21 cellular contexts compared by ENCODE assay signal in genomic region chr1:65910432-65910831, GRCh38.
A peak's percentile ranks its signal among the peaks of the same experiment; 100 is the strongest.
DNase-seq lines count a peak whose midpoint lies in the region; ATAC-seq, FAIRE-seq and TF ChIP-seq lines count a peak whose summit lies in the region.
"Had no signal": no experiment of that assay in that cellular context is flagged by ENCODE, and none has a peak within 500 bp of the region (broad histone marks: within the 10 kb centered on the region; RNA-seq: fewer than 3 reads in every experiment).

No MANE protein-coding gene starts in this region.

- H3K79me2 ChIP-seq in K562 (ENCODE audit: control insufficient read depth, insufficient read depth, low read length) = no peaks in the 10 kb centered on the region

- no TSS peak for BruUV-seq in K562 (replicated peaks; lab: Mats Ljungman, UMichigan)

- H3K9ac ChIP-seq in K562 (ENCODE audit: insufficient read depth in 1 of 2, low read depth in 2 of 2, low read length in 2 of 2) = no peak overlapping the region

- H3K36me3 ChIP-seq in K562 (ENCODE audit: control insufficient read depth, insufficient read depth, low read length) = no peaks in the 10 kb centered on the region
- H3K36me3 ChIP-seq: BE2C, HAP-1 had no signal

- no peaks in the 10 kb centered on the region for H3K9me3 Mint-ChIP-seq in neural crest cell
- H3K9me3 Mint-ChIP-seq: CD8-positive, alpha-beta memory T cell had no signal

- no peak overlapping the region for H3K4me2 ChIP-seq in K562 (ENCODE audit: insufficient read depth, low read length)

- TF ChIP-seq RAD21 in K562 (CRISPR knock-in tag; conservative IDR thresholded peaks at IDR 0.05 in 1 of 2, IDR thresholded peaks at IDR 0.05 in 1 of 2) = no peak

- peaks cover under 1% of the 10 kb centered on the region for H3K27me3 Mint-ChIP-seq in neural crest cell (ENCODE audit: low read depth)
- H3K27me3 Mint-ChIP-seq: CD4-positive, CD25-positive, alpha-beta regulatory T cell had no signal

- no peak for TF ChIP-seq POLR2A in K562 (conservative IDR thresholded peaks at IDR 0.05)

- in situ Hi-C loops in K562 (cut with MboI) = no loop called here

- TF ChIP-seq CTCF in K562 (IDR thresholded peaks at IDR 0.05 in 2 of 3, conservative IDR thresholded peaks at IDR 0.05 in 1 of 3; ENCODE audit: insufficient read depth in 2 of 3, low read depth in 1 of 3, low read length in 3 of 3) (no peak), neural crest cell (conservative IDR thresholded peaks at IDR 0.05) (no peak)

- H3K4me3 Mint-ChIP-seq in neural crest cell = no peak overlapping the region
- H3K4me3 Mint-ChIP-seq: CD4-positive, CD25-positive, alpha-beta regulatory T cell; CD8-positive, alpha-beta memory T cell had no signal

- CTCF ChIA-PET in K562 (lab: Yijun Ruan, JAX; ENCODE audit: low intra/inter-chr PET ratio) = no interaction called here

- H3K9me1 ChIP-seq in K562 (ENCODE audit: control insufficient read depth, insufficient read depth, low read length) = no peaks in the 10 kb centered on the region

- POLR2A ChIA-PET in K562 (lab: Yijun Ruan, JAX) = no interaction called here

- H3K36me3 Mint-ChIP-seq in neural crest cell (ENCODE audit: low read depth) = no peaks in the 10 kb centered on the region
- H3K36me3 Mint-ChIP-seq: CD4-positive, CD25-positive, alpha-beta regulatory T cell; CD8-positive, alpha-beta memory T cell had no signal

- H3K9me3 ChIP-seq in K562 (replicated peaks; ENCODE audit: control insufficient read depth, insufficient read depth, low read depth, low read length) = no peaks in the 10 kb centered on the region
- H3K9me3 ChIP-seq: BE2C, HAP-1 had no signal

- H4K20me1 ChIP-seq in K562 (replicated peaks; ENCODE audit: control insufficient read depth, insufficient read depth, low read length) = no peaks in the 10 kb centered on the region

- 31% methylated on average over 2 of the region's 2 CpGs for WGBS in K562 (ENCODE audit: insufficient coverage, low coverage, missing lambda C conversion rate)

- intact Hi-C loops in K562 (cut with micrococcal nuclease) = no loop called here
- intact Hi-C loops in left colon (cut with DNase I, micrococcal nuclease) = no loop called here

- H3K4me1 ChIP-seq in K562 (replicated peaks in 1 of 2; ENCODE audit: control insufficient read depth in 2 of 2, insufficient read depth in 2 of 2, low read length in 2 of 2) = peaks cover 0 to 10% of the 10 kb centered on the region in 2 experiments; a peak in 3 of 5 replicates
- H3K4me1 ChIP-seq: BE2C, HAP-1 had no signal

- peaks cover 26% of the 10 kb centered on the region for H3K4me1 Mint-ChIP-seq in neural crest cell
- H3K4me1 Mint-ChIP-seq: CD4-positive, CD25-positive, alpha-beta regulatory T cell; CD8-positive, alpha-beta memory T cell had no signal

- peak overlapping the region; percentile 44 for H3K27ac Mint-ChIP-seq in neural crest cell (ENCODE audit: unreplicated experiment)
- H3K27ac Mint-ChIP-seq: CD4-positive, CD25-positive, alpha-beta regulatory T cell; CD8-positive, alpha-beta memory T cell had no signal

- DNase-seq in K562 (ENCODE audit: extremely low read depth in 1 of 4, low spot score in 3 of 4) (no peak), left colon (no peak), neural crest cell (ENCODE audit: low read depth, low spot score) (no peak), GM19239 (ENCODE audit: insufficient read length, low spot score) (no peak), NCI-H1930 (lab: John Stamatoyannopoulos, UW) (no peak), HK-2 (ENCODE audit: unreplicated experiment) (no peak)
- no peak for DNase-seq in stimulated activated CD4-positive, alpha-beta T cell treated with anti-CD3 and anti-CD28 coated beads, Interleukin-1b, Interleukin-23, amount 100 ng/mL, for 48 hours
- DNase-seq: ACHN; BE2C; C1 segment of cervical spinal cord; CD4-positive, CD25-positive, alpha-beta regulatory T cell; CD8-positive, alpha-beta memory T cell; COR-L47; DMS 273 treated with DMSO at 0.1 percent for 48 hours; DMS53; DND-41; EL had no signal

- H3K4me3 ChIP-seq in K562 = no peak overlapping the region
- H3K4me3 ChIP-seq: GM12878, HAP-1 had no signal

- TF ChIP-seq EP300 in K562 (IDR thresholded peaks at IDR 0.05; ENCODE audit: low read length) = no peak

- ATAC-seq in K562 (no peak), left colon (peak; percentile 82)
- ATAC-seq: GM12878 had no signal

- H2AFZ ChIP-seq in K562 (ENCODE audit: low read depth, low read length) = peak overlapping the region; percentile 75

- FAIRE-seq in K562 (lab: Jason Lieb, UNC) (no peak), GM19239 (lab: Jason Lieb, UNC) (no peak)
- FAIRE-seq: A204.1, GM12878 had no signal

- no peak overlapping the region for H3K27ac ChIP-seq in K562 (ENCODE audit: extremely low read depth, low read depth, low read length)
- H3K27ac ChIP-seq: HL-60 had no signal

- no peaks in the 10 kb centered on the region for H3K27me3 ChIP-seq in K562 (ENCODE audit: control insufficient read depth in 2 of 2, insufficient read depth in 2 of 2, low read length in 2 of 2)
- H3K27me3 ChIP-seq: BE2C had no signal

TF ChIP-seq in K562, 482 proteins besides CTCF, POLR2A, EP300 and RAD21:
- TF ChIP-seq ZFP1 (CRISPR knock-in tag; IDR thresholded peaks at IDR 0.05) (no peak), HMGN3 (IDR thresholded peaks at IDR 0.05; ENCODE audit: borderline replicate concordance, extremely low read depth, insufficient read length, low read depth, low read length) (no peak), ZBTB9 (CRISPR knock-in tag; IDR thresholded peaks at IDR 0.05) (no peak), ZFX (CRISPR knock-in tag; IDR thresholded peaks at IDR 0.05) (no peak), RBM39 (optimal IDR thresholded peaks at IDR 0.05; ENCODE audit: low read depth, low read length) (no peak), MIER1 (IDR thresholded peaks at IDR 0.05; ENCODE audit: low read depth) (no peak), ETV1 (tag; conservative IDR thresholded peaks at IDR 0.05; ENCODE audit: low read depth) (no peak), FOXM1 (IDR thresholded peaks at IDR 0.05; ENCODE audit: low read depth) (no peak), FOXM1 (CRISPR knock-in tag; IDR thresholded peaks at IDR 0.05; ENCODE audit: low read depth) (no peak), STAT6 (CRISPR knock-in tag; IDR thresholded peaks at IDR 0.05) (no peak), ZNF436 (CRISPR knock-in tag; IDR thresholded peaks at IDR 0.05) (no peak), RBM14 (IDR thresholded peaks at IDR 0.05; ENCODE audit: borderline replicate concordance, insufficient read depth, low read depth, low read length) (no peak), SMARCC2 (IDR thresholded peaks at IDR 0.05; ENCODE audit: low read depth) (no peak), CHCHD3 (CRISPR knock-in tag; IDR thresholded peaks at IDR 0.05) (no peak)
- TF ChIP-seq, protein P1, sequence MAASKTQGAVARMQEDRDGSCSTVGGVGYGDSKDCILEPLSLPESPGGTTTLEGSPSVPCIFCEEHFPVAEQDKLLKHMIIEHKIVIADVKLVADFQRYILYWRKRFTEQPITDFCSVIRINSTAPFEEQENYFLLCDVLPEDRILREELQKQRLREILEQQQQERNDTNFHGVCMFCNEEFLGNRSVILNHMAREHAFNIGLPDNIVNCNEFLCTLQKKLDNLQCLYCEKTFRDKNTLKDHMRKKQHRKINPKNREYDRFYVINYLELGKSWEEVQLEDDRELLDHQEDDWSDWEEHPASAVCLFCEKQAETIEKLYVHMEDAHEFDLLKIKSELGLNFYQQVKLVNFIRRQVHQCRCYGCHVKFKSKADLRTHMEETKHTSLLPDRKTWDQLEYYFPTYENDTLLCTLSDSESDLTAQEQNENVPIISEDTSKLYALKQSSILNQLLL (CRISPR knock-in tag; IDR thresholded peaks at IDR 0.05; ENCODE audit: borderline replicate concordance) = no peak
